In genomic region chr19:46023311-46023779, GRCh38 we compare ENCODE assay signal across 1 cellular context.
TF ChIP-seq lines count a peak whose summit lies in the region.

No MANE protein-coding gene starts in this region.

TF ChIP-seq in HepG2, 621 proteins besides CTCF, POLR2A, EP300 and RAD21:
- TF ChIP-seq ZNF629 (CRISPR knock-in tag; conservative IDR thresholded peaks at IDR 0.05) (peak; percentile 55), TFE3 (CRISPR knock-in tag; IDR thresholded peaks at IDR 0.05) (no peak), NFYB (CRISPR knock-in tag; IDR thresholded peaks at IDR 0.05) (no peak), HNRNPUL1 (IDR thresholded peaks at IDR 0.05; ENCODE audit: low read depth, low read length) (no peak), ZNF292 (CRISPR knock-in tag; IDR thresholded peaks at IDR 0.05; ENCODE audit: borderline replicate concordance, low read depth) (no peak)
- TF ChIP-seq, protein P1, sequence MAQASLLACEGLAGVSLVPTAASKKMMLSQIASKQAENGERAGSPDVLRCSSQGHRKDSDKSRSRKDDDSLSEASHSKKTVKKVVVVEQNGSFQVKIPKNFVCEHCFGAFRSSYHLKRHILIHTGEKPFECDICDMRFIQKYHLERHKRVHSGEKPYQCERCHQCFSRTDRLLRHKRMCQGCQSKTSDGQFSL (CRISPR knock-in tag; IDR thresholded peaks at IDR 0.05) = no peak
